Comparison of ENCODE assay signal across 8 cellular contexts in the genomic region with DNA sequence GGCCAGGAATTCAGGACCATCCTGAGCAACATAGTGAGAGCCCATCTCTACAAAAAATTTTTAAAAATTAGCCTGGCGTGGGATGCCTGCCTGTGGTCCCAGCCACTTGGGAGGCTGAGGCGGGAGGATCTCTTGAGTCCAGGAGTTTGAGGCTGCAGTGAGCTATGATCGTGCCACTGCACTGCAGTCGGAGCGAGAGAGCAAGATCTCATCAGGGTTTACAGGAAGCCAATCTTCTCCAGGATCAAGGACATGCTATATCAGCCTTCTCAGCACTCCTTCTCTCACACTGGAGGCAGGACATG. TPM values are rescaled to one million over a fixed set of nuclear protein-coding genes. Genes with fewer than 3 reads are reported as not detected.
DNase-seq lines count a peak whose midpoint lies in the region; ATAC-seq and TF ChIP-seq lines count a peak whose summit lies in the region.

No MANE protein-coding gene starts in this region.

- WGBS in lung, 2 donors: 65 to 72% methylated on average over 5 of the region's 5 CpGs
- 80 to 86% methylated on average over 5 of the region's 5 CpGs for WGBS in tibial nerve, 2 donors

- H3K27me3 ChIP-seq in cardiac muscle cell (no peaks in the 10 kb centered on the region), adipocyte (replicated peaks; ENCODE audit: control insufficient read depth, insufficient read depth, low read length) (no peaks in the 10 kb centered on the region), lung (ENCODE audit: control insufficient read depth, insufficient read depth) (no peaks in the 10 kb centered on the region), tibial nerve (no peaks in the 10 kb centered on the region)

- peak overlapping the region; percentile 92 for H3K9ac ChIP-seq in adipocyte (ENCODE audit: low read length)

- peaks cover 11% of the 10 kb centered on the region for H3K4me1 ChIP-seq in cardiac muscle cell (ENCODE audit: low read depth)
- peaks cover 71% of the 10 kb centered on the region for H3K4me1 ChIP-seq in adipocyte (ENCODE audit: control insufficient read depth, insufficient read depth, low read length)
- peaks cover 12 to 37% of the 10 kb centered on the region in 2 donors for H3K4me1 ChIP-seq in lung (ENCODE audit: control insufficient read depth in 2 of 2, insufficient read depth in 2 of 2, low read length in 2 of 2)
- peaks cover 3 to 86% (median 62%) of the 10 kb centered on the region in 4 donors for H3K4me1 ChIP-seq in tibial nerve

- TF ChIP-seq EP300 in tibial nerve (IDR thresholded peaks at IDR 0.05): no peak

- no peak for ATAC-seq in left ventricle myocardium superior
- ATAC-seq in lung (ENCODE audit: insufficient read depth, low FRiP score): no peak
- no peak for ATAC-seq in GM21786 (IDR thresholded peaks at IDR 0.05; ENCODE audit: unreplicated experiment)

- TF ChIP-seq CTCF in cardiac muscle cell (IDR thresholded peaks at IDR 0.05; ENCODE audit: low read depth, low read length) (no peak), lung (IDR thresholded peaks at IDR 0.05; ENCODE audit: control extremely low read depth, extremely low read depth) (no peak), tibial nerve (IDR thresholded peaks at IDR 0.05) (peak in 1 of 5 experiments; percentile 8)

- DNase-seq in cardiac muscle cell (ENCODE audit: low read depth in 1 of 2, low spot score in 1 of 2) (no peak), left ventricle myocardium superior (no peak), adipocyte (ENCODE audit: low read depth) (no peak), lung (ENCODE audit: low spot score) (no peak), tibial nerve (ENCODE audit: low spot score in 2 of 2) (no peak), posterior vena cava (ENCODE audit: low spot score) (no peak), AG08396 (ENCODE audit: low spot score) (no peak)

- H3K9me3 ChIP-seq in cardiac muscle cell (ENCODE audit: low read depth) (no peaks in the 10 kb centered on the region), adipocyte (ENCODE audit: control insufficient read depth, low read length) (no peaks in the 10 kb centered on the region), lung (ENCODE audit: control insufficient read depth in 2 of 2, insufficient read depth in 1 of 2, low read length in 1 of 2) (no peaks in the 10 kb centered on the region), tibial nerve (no peaks in the 10 kb centered on the region)

- no peak for TF ChIP-seq POLR2A in tibial nerve (IDR thresholded peaks at IDR 0.05)

- H3K27ac ChIP-seq in cardiac muscle cell (no peak overlapping the region), lung (ENCODE audit: low read depth in 1 of 2, low read length in 1 of 2) (peak overlapping the region; percentile 44 to 61), tibial nerve (peak overlapping the region in 3 of 4 donors; percentile 56 to 92 (median 85))

- intact Hi-C loops in left ventricle myocardium superior (cut with micrococcal nuclease): no loop called here
- intact Hi-C loops in posterior vena cava (cut with DNase I): no loop called here

- H3K36me3 ChIP-seq in cardiac muscle cell: no peaks in the 10 kb centered on the region
- H3K36me3 ChIP-seq in adipocyte (ENCODE audit: control insufficient read depth, insufficient read depth, low read length, severe bottlenecking): peaks cover 7% of the 10 kb centered on the region
- peaks cover 0 to 4% of the 10 kb centered on the region in 2 donors for H3K36me3 ChIP-seq in lung (ENCODE audit: control insufficient read depth in 2 of 2, insufficient read depth in 2 of 2, low read length in 2 of 2)
- peaks cover 0 to 16% (median 0%) of the 10 kb centered on the region in 3 donors for H3K36me3 ChIP-seq in tibial nerve

- H3K4me3 ChIP-seq in cardiac muscle cell: peak overlapping the region; percentile 61
- peak overlapping the region; percentile 26 for H3K4me3 ChIP-seq in adipocyte (ENCODE audit: low read length)
- H3K4me3 ChIP-seq in lung: no peak overlapping the region
- peak overlapping the region in 3 of 4 donors; percentile 5 to 85 (median 67) for H3K4me3 ChIP-seq in tibial nerve

RNA-seq across cellular contexts. Expression of gene STOML1, which starts 0.5 kb away (rescaled TPM):
- 8.2 and 8.8 TPM in 2 replicates for total RNA-seq in cardiac muscle cell
- polyA plus RNA-seq in cardiac muscle cell: 9.7 and 15.6 TPM in 2 replicates
- total RNA-seq in left ventricle myocardium superior: 26.9 TPM
- 10 to 100 TPM; 10.3 to 30.5 TPM for total RNA-seq in lung
- 10 to 100 TPM; 23.4 to 35.4 TPM for polyA plus RNA-seq in lung
- total RNA-seq in tibial nerve: 10 to 100 TPM; 16.6 to 29.1 (median 21.5) TPM
- 10 to 100 TPM; 17.3 to 20.1 TPM for total RNA-seq in posterior vena cava

RNA-seq across cellular contexts. Expression of gene PML, which starts 2.0 kb away (rescaled TPM):
- total RNA-seq in cardiac muscle cell (28.1 and 40.4 TPM in 2 replicates), left ventricle myocardium superior (20.8 TPM), lung (10 to 100 TPM; 77.5 to 80.5 TPM), tibial nerve (100 to 1,000 TPM in 2 of 4 donors, 10 to 100 TPM in 2; 69.3 to 159 (median 89.4) TPM), posterior vena cava (10 to 100 TPM; 49.2 to 50.7 TPM)
- polyA plus RNA-seq in cardiac muscle cell (21.9 and 27.1 TPM in 2 replicates), lung (10 to 100 TPM; 33.9 to 44.2 TPM)
